In the genomic region with DNA sequence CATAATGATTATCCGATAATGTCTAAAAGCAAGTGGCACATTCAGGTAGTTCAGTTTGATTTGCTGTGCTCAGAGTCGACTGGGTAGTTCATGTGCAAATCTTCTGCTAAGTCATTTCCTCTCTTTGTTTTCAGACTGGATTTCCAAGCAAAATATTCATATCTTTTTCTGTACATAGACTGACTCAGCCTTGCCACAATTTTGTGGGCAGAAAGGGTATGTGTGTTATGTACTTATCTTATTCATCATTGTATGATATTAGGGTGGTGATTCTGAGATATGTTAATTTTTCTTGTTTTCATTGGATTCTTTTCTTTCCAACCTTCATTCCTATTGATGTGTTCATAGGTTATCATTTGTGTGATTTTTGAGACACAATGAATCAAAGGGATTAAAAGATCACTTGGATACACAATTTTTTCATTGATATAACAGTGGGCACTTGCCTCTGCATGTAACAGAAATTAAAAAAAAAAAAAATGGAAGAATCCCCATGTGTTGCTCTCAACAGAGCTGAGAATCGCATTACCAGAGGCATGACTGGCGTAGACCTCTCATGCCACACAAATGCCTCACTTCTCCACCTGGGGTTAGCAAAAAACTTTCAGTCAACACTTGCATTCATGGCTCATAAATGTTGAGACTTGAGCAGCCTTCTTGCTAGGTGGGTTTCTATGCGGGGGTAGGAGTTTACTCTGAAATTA, we compare ENCODE assay signal across 10 cellular contexts.
DNase-seq lines count a peak whose midpoint lies in the region; ATAC-seq and TF ChIP-seq lines count a peak whose summit lies in the region.
"Had no signal": no experiment of that assay in that cellular context is flagged by ENCODE, and none has a peak within 500 bp of the region (broad histone marks: within the 10 kb centered on the region; RNA-seq: fewer than 3 reads in every experiment).

No MANE protein-coding gene starts in this region.

- H3K27ac Mint-ChIP-seq in natural killer cell, result peak overlapping the region in 1 of 2 donors; percentile 5
- no peak overlapping the region for H3K27ac Mint-ChIP-seq in glutamatergic neuron (ENCODE audit: unreplicated experiment)
- H3K27ac Mint-ChIP-seq: endodermal cell had no signal

- H3K4me3 ChIP-seq in astrocyte of the spinal cord (ENCODE audit: low read depth, low read length), result no peak overlapping the region

- DNase-seq in EH (ENCODE audit: low read depth), result peak; percentile 95
- DNase-seq in MV-4-11 (lab: John Stamatoyannopoulos, UW), result peak; percentile 27
- peak; percentile 90 for DNase-seq in astrocyte of the spinal cord (ENCODE audit: low read depth, low spot score)
- no peak for DNase-seq in natural killer cell
- no peak for DNase-seq in activated effector memory CD4-positive, alpha-beta T cell treated with Interleukin-2 at 50 U/mL for 16 hours
- DNase-seq in glutamatergic neuron, result no peak
- DNase-seq in NCI-H2081 (lab: John Stamatoyannopoulos, UW), result no peak
- DNase-seq: endodermal cell, NCI-H524 treated with DMSO at 0.1 percent for 48 hours had no signal

- H3K4me3 Mint-ChIP-seq in natural killer cell, result peak overlapping the region; percentile 32
- H3K4me3 Mint-ChIP-seq in glutamatergic neuron (ENCODE audit: unreplicated experiment), result no peak overlapping the region
- H3K4me3 Mint-ChIP-seq: endodermal cell had no signal

- ATAC-seq in natural killer cell (peak in 1 of 3 donors; percentile 56), GM19395 (IDR thresholded peaks at IDR 0.05; ENCODE audit: unreplicated experiment) (no peak)

- H3K36me3 Mint-ChIP-seq in natural killer cell (no peaks in the 10 kb centered on the region), glutamatergic neuron (ENCODE audit: unreplicated experiment) (no peaks in the 10 kb centered on the region)

- no peak for TF ChIP-seq CTCF in astrocyte of the spinal cord (IDR thresholded peaks at IDR 0.05; ENCODE audit: low read depth, low read length)
- TF ChIP-seq CTCF in natural killer cell (IDR thresholded peaks at IDR 0.05), result no peak
- TF ChIP-seq CTCF in glutamatergic neuron (IDR thresholded peaks at IDR 0.05; ENCODE audit: partially characterized antibody, unreplicated experiment), result no peak

- H3K9me3 Mint-ChIP-seq in natural killer cell, result no peaks in the 10 kb centered on the region
- H3K9me3 Mint-ChIP-seq in glutamatergic neuron (ENCODE audit: unreplicated experiment), result no peaks in the 10 kb centered on the region
- H3K9me3 Mint-ChIP-seq: endodermal cell had no signal

- H3K27me3 Mint-ChIP-seq in natural killer cell (ENCODE audit: low read depth in 2 of 2) (no peaks in the 10 kb centered on the region), glutamatergic neuron (ENCODE audit: unreplicated experiment) (no peaks in the 10 kb centered on the region)

- intact Hi-C loops in natural killer cell (cut with micrococcal nuclease), result no loop called here

- in situ Hi-C loops in astrocyte of the spinal cord (cut with HindIII; ENCODE audit: low sequenced_read_pairs), result no loop called here

- H3K4me1 Mint-ChIP-seq in natural killer cell (peaks cover 54 to 61% of the 10 kb centered on the region in 2 donors), glutamatergic neuron (ENCODE audit: low read depth, unreplicated experiment) (no peaks in the 10 kb centered on the region)

Comparison
In these comparisons a context has a peak if more than half of its experiments do, and no peak if none do; other contexts are left out.
1. DNase-seq: peak in EH (single experiment), MV-4-11 (single experiment) and astrocyte of the spinal cord (single experiment); none in natural killer cell (single experiment), activated effector memory CD4-positive, alpha-beta T cell treated with Interleukin-2 at 50 U/mL for 16 hours (single experiment), glutamatergic neuron (single experiment) and NCI-H2081 (0 of 2).